In the genomic region with DNA sequence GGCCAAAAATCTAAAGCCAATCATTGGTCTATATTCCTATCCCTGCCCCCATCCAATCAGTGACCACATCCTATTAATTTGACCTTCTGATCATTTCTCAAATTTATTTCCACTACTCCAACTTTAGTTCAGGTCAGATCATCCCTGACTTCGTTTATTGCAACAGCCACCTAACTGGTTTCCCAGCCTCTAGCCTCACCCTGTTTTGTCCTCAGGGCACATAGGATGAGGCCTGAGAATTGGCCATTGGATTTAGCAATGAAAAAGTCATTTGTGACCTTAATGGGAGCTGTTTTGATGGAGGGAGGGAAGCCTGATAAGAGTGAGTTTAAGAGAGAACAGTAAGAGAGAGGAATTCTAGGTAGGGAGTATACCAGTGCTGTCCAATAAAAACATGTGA, we compare ENCODE assay signal across 1 cellular context.
TF ChIP-seq lines count a peak whose summit lies in the region.

No MANE protein-coding gene starts in this region.

TF ChIP-seq in A549, 52 proteins besides CTCF, POLR2A, EP300 and RAD21 (continued from another document):
- TF ChIP-seq, protein P1, sequence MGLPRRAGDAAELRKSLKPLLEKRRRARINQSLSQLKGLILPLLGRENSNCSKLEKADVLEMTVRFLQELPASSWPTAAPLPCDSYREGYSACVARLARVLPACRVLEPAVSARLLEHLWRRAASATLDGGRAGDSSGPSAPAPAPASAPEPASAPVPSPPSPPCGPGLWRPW (IDR thresholded peaks at IDR 0.05): no peak
